ENCODE assay signal across 8 cellular contexts in the genomic region with DNA sequence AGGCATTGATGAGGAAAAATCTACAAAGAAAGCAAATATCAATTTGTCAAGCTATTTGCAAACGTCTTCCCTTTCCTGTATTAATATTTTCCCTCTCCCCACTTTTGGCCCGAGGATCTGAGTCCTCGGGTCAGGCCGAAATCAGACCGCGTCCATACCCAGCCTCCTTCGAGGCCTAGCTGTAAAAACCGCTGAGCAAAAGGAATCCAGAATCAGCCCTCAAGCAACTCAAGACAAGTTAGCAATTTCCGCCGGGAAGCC. TPM values are rescaled to one million over a fixed set of nuclear protein-coding genes. Genes with fewer than 3 reads are reported as not detected.
DNase-seq lines count a peak whose midpoint lies in the region; ATAC-seq, FAIRE-seq and TF ChIP-seq lines count a peak whose summit lies in the region.

No MANE protein-coding gene starts in this region.

- FAIRE-seq in GM12878 (lab: Jason Lieb, UNC): no peak
- FAIRE-seq in RCC 7860 (lab: Jason Lieb, UNC): no peak

- peak overlapping the region; percentile 99 for H3K9ac ChIP-seq in GM12878 (ENCODE audit: control insufficient read depth, insufficient read depth, low read length)
- H3K9ac ChIP-seq in mucosa of rectum (ENCODE audit: low read depth in 1 of 2, low read length in 2 of 2): peak overlapping the region; percentile 94 to 100

- TF ChIP-seq RAD21 in GM12878 (IDR thresholded peaks at IDR 0.05; ENCODE audit: insufficient read depth, low read depth, low read length): no peak

- no peaks in the 10 kb centered on the region for H4K20me1 ChIP-seq in GM12878 (ENCODE audit: control insufficient read depth, insufficient read depth)

- peak overlapping the region; percentile 99 for H3K27ac ChIP-seq in GM12878 (ENCODE audit: control insufficient read depth, insufficient read depth)
- H3K27ac ChIP-seq in mucosa of rectum (ENCODE audit: low read depth in 2 of 2, low read length in 2 of 2): peak overlapping the region; percentile 99 to 100

- peaks cover 46% of the 10 kb centered on the region for H3K79me2 ChIP-seq in GM12878 (ENCODE audit: control insufficient read depth, insufficient read depth, low read length)

- H3K4me3 ChIP-seq in GM12878 (peak overlapping the region; percentile 69), mucosa of rectum (ENCODE audit: low read length in 2 of 2) (peak overlapping the region; percentile 95 to 98)

- TF ChIP-seq POLR2A in GM12878 (IDR thresholded peaks at IDR 0.05; ENCODE audit: low read depth, low read length): no peak

- POLR2A ChIA-PET in GM12878 (lab: Charles Lee): interaction anchor here (0.8 to 3.1 kb wide), 15 partner anchors 8 to 141 kb away, joined by 3 to 48 read pairs (median 4); partner anchors contain the start of genes DLGAP5, SOCS4 and WDHD1

- SMC1A ChIA-PET in GM12878 (lab: Charles Lee; ENCODE audit: uncharacterized antibody, unreplicated experiment): interaction anchor here (0.8 to 5.8 kb wide), 18 partner anchors 14 to 109 kb away, joined by 3 to 98 read pairs (median 8); partner anchors contain the start of gene WDHD1

- TF ChIP-seq CTCF in GM12878 (IDR thresholded peaks at IDR 0.05 in 2 of 3, conservative IDR thresholded peaks at IDR 0.05 in 1 of 3; ENCODE audit: control insufficient read depth in 2 of 3, extremely low read depth in 1 of 3, insufficient read depth in 1 of 3, low read depth in 3 of 3, low read length in 3 of 3) (no peak), GM10266 (IDR thresholded peaks at IDR 0.05; ENCODE audit: control insufficient read depth, insufficient read depth, low read depth, missing control alignments) (no peak)

- CTCF ChIA-PET in GM12878 (lab: Yijun Ruan, JAX): interaction anchor here (0.6 to 3.4 kb wide), 38 partner anchors 8 to 303 kb away, joined by 3 to 44 read pairs (median 6); partner anchors contain the start of genes FBXO34, SOCS4 and WDHD1

- TF ChIP-seq EP300 in GM12878 (IDR thresholded peaks at IDR 0.05; ENCODE audit: borderline replicate concordance in 1 of 2, control insufficient read depth in 1 of 2, low read depth in 2 of 2, low read length in 2 of 2): no peak

- H3K27me3 ChIP-seq in GM12878 (replicated peaks in 1 of 2; ENCODE audit: control insufficient read depth in 2 of 2, insufficient read depth in 2 of 2, low read length in 1 of 2) (no peaks in the 10 kb centered on the region), mucosa of rectum (ENCODE audit: control insufficient read depth in 2 of 2, insufficient read depth in 2 of 2, low read length in 2 of 2) (no peaks in the 10 kb centered on the region)

- peaks cover 0 to 5% of the 10 kb centered on the region in 2 experiments; a peak in 2 of 4 replicates for H3K36me3 ChIP-seq in GM12878 (ENCODE audit: control insufficient read depth in 2 of 2, insufficient read depth in 2 of 2, low read length in 1 of 2)
- peaks cover 0 to 8% of the 10 kb centered on the region in 2 donors for H3K36me3 ChIP-seq in mucosa of rectum (ENCODE audit: control insufficient read depth in 2 of 2, insufficient read depth in 2 of 2, low read length in 2 of 2)

- in situ Hi-C loops in GM12878 (cut with MboI): no loop called here

- ATAC-seq in GM18868 (IDR thresholded peaks at IDR 0.05; ENCODE audit: unreplicated experiment): peak; percentile 26
- ATAC-seq in HG03135 (IDR thresholded peaks at IDR 0.05; ENCODE audit: unreplicated experiment): peak; percentile 32
- peak; percentile 53 for ATAC-seq in GM12878

- H3K4me1 ChIP-seq in GM12878 (ENCODE audit: control insufficient read depth, insufficient read depth, low read length) (no peaks in the 10 kb centered on the region; the same call in 1 of the 2 replicates), mucosa of rectum (ENCODE audit: control insufficient read depth in 2 of 2, insufficient read depth in 2 of 2, low read length in 2 of 2) (peaks cover 14 to 17% of the 10 kb centered on the region in 2 donors)

- TSS peak; percentile 97 for BruUV-seq in GM12878 (replicated peaks; lab: Mats Ljungman, UMichigan)

- peak overlapping the region; percentile 90 for H2AFZ ChIP-seq in GM12878 (ENCODE audit: control insufficient read depth, low read depth, low read length)

- RAD21 ChIA-PET in GM12878 (lab: Charles Lee; ENCODE audit: unreplicated experiment): interaction anchor here (0.7 to 3.6 kb wide), 24 partner anchors 8 to 303 kb away, joined by 3 to 49 read pairs (median 7); partner anchors contain the start of genes DLGAP5, SOCS4 and WDHD1

- 3% methylated on average over 10 of the region's 10 CpGs for WGBS in GM12878 (ENCODE audit: insufficient coverage, insufficient replicate concordance, low lambda C conversion rate, missing lambda C conversion rate)

- intact Hi-C loops in GM12878 (cut with micrococcal nuclease; ENCODE audit: unreplicated experiment): loop anchor here (2.0 kb wide), 1 partner anchor 52 kb away; no protein-coding TSS in a partner anchor

- H3K9me3 ChIP-seq in GM12878 (replicated peaks; ENCODE audit: control insufficient read depth, insufficient read depth, low read length) (no peaks in the 10 kb centered on the region; the same call in 2 of the 3 replicates), mucosa of rectum (ENCODE audit: control insufficient read depth in 2 of 2, low read length in 2 of 2) (no peaks in the 10 kb centered on the region)

- DNase-seq in GM12878 (ENCODE audit: low read depth, low spot score) (no peak), GM10266 (ENCODE audit: extremely low spot score) (no peak), NCI-H345 treated with DMSO at 0.1 percent for 48 hours (lab: John Stamatoyannopoulos, UW; ENCODE audit: unreplicated experiment) (no peak), NCI-H526 treated with DMSO at 0.1 percent for 48 hours (lab: John Stamatoyannopoulos, UW) (no peak), RCC 7860 (ENCODE audit: low spot score) (no peak)

- H3K4me2 ChIP-seq in GM12878 (ENCODE audit: control insufficient read depth, insufficient read depth): peak overlapping the region; percentile 80

TF ChIP-seq in GM12878, 131 proteins besides CTCF, POLR2A, EP300 and RAD21 (continues in another document):
- TF ChIP-seq MTA2 (IDR thresholded peaks at IDR 0.05; ENCODE audit: low read depth) (0 out of 2 replicates have a peak, but pooled peaks have one; percentile 25), NR2C1 (IDR thresholded peaks at IDR 0.05) (no peak)

RNA-seq across cellular contexts. Expression of gene MAPK1IP1L, which starts 0.4 kb away (rescaled TPM):
- total RNA-seq in GM12878 (2013; cell fraction: nucleolus; rRNA removed): 94.4 and 113 TPM in 2 replicates
- total RNA-seq in GM12878 (2014; rRNA removed): 37.7 and 44.6 TPM in 2 replicates
- 48.9 and 50.4 TPM in 2 replicates for total RNA-seq in GM12878 (2014; rRNA removed; fragmentation: Illumina TruSeq; extraction: Trizol)
- total RNA-seq in GM12878 (2021): 101 and 105 TPM in 2 replicates
- polyA plus RNA-seq in GM12878 (2011; ENCODE audit: low read depth): 25.2 TPM
- 52.8 and 80.1 TPM in 2 replicates for polyA plus RNA-seq in GM12878 (2011; rRNA removed)
- 231 and 264 TPM in 2 replicates for polyA plus RNA-seq in GM12878 (2011; cell fraction: cytosol; rRNA removed)
- 91.5 and 98.1 TPM in 2 replicates for polyA plus RNA-seq in GM12878 (2011; cell fraction: nucleus; rRNA removed)
- polyA plus RNA-seq in GM12878 (2012): 53.2 and 62.6 TPM in 2 replicates
- 68.5 and 90.1 TPM in 2 replicates for polyA plus RNA-seq in GM12878 (2014; fragmentation: Illumina TruSeq; extraction: Trizol)
- polyA plus RNA-seq in GM12878 (2014; fragmentation: Nextera tagmentation; extraction: Ambion mirVana): 10 to 100 TPM; 55.7 to 66.0 TPM
- 54.2 and 58.1 TPM in 2 replicates for polyA plus RNA-seq in GM12878 (2014; rRNA removed)
- 100 to 1,000 TPM; 107 to 117 TPM for polyA plus RNA-seq in GM12878 (2016; fragmentation: Nextera tagmentation; extraction: Ambion mirVana)
- polyA minus RNA-seq in GM12878 (2011; rRNA and poly(A)+ RNA removed): 146 and 276 TPM in 2 replicates
- polyA minus RNA-seq in GM12878 (2011; cell fraction: cytosol; rRNA and poly(A)+ RNA removed): 154 and 162 TPM in 2 replicates
- 19.2 and 36.5 TPM in 2 replicates for polyA minus RNA-seq in GM12878 (2011; cell fraction: nucleus; rRNA and poly(A)+ RNA removed)

RNA-seq across cellular contexts. Expression of gene SOCS4, which starts 24.1 kb away (rescaled TPM):
- 39.6 and 43.0 TPM in 2 replicates for total RNA-seq in GM12878 (2013; cell fraction: nucleolus; rRNA removed)
- 20.5 and 25.8 TPM in 2 replicates for total RNA-seq in GM12878 (2014; rRNA removed)
- 30.6 and 31.0 TPM in 2 replicates for total RNA-seq in GM12878 (2014; rRNA removed; fragmentation: Illumina TruSeq; extraction: Trizol)
- total RNA-seq in GM12878 (2021): 27.9 and 31.5 TPM in 2 replicates
- polyA plus RNA-seq in GM12878 (2011; ENCODE audit: low read depth): 4.6 TPM
- 25.1 and 35.7 TPM in 2 replicates for polyA plus RNA-seq in GM12878 (2011; rRNA removed)
- 9.1 and 9.8 TPM in 2 replicates for polyA plus RNA-seq in GM12878 (2011; cell fraction: cytosol; rRNA removed)
- 8.7 and 10.7 TPM in 2 replicates for polyA plus RNA-seq in GM12878 (2011; cell fraction: nucleus; rRNA removed)
- 9.8 and 10.4 TPM in 2 replicates for polyA plus RNA-seq in GM12878 (2012)
- polyA plus RNA-seq in GM12878 (2014; fragmentation: Illumina TruSeq; extraction: Trizol): 23.7 and 30.9 TPM in 2 replicates
- polyA plus RNA-seq in GM12878 (2014; fragmentation: Nextera tagmentation; extraction: Ambion mirVana): 1 to 10 TPM; 5.7 to 7.6 TPM
- polyA plus RNA-seq in GM12878 (2014; rRNA removed): 13.2 and 14.7 TPM in 2 replicates
- 10 to 100 TPM; 18.4 to 21.0 TPM for polyA plus RNA-seq in GM12878 (2016; fragmentation: Nextera tagmentation; extraction: Ambion mirVana)
- polyA minus RNA-seq in GM12878 (2011; rRNA and poly(A)+ RNA removed): 12.7 and 22.1 TPM in 2 replicates
- 7.1 and 7.3 TPM in 2 replicates for polyA minus RNA-seq in GM12878 (2011; cell fraction: cytosol; rRNA and poly(A)+ RNA removed)
- polyA minus RNA-seq in GM12878 (2011; cell fraction: nucleus; rRNA and poly(A)+ RNA removed): 7.1 and 22.7 TPM in 2 replicates

RNA-seq across cellular contexts. Expression of gene WDHD1, which starts 24.2 kb away (rescaled TPM):
- 31.5 and 31.8 TPM in 2 replicates for total RNA-seq in GM12878 (2013; cell fraction: nucleolus; rRNA removed)
- total RNA-seq in GM12878 (2014; rRNA removed) (21.9 and 25.7 TPM in 2 replicates), GM12878 (2014; rRNA removed; fragmentation: Illumina TruSeq; extraction: Trizol) (32.7 and 33.5 TPM in 2 replicates), GM12878 (2021) (37.9 and 38.7 TPM in 2 replicates)
- polyA plus RNA-seq in GM12878 (2011; ENCODE audit: low read depth): 5.4 TPM
- polyA plus RNA-seq in GM12878 (2011; rRNA removed) (34.2 and 57.1 TPM in 2 replicates), GM12878 (2014; fragmentation: Illumina TruSeq; extraction: Trizol) (31.8 and 32.9 TPM in 2 replicates), GM12878 (2014; fragmentation: Nextera tagmentation; extraction: Ambion mirVana) (10 to 100 TPM; 11.3 to 14.8 TPM), GM12878 (2014; rRNA removed) (14.8 and 17.8 TPM in 2 replicates), GM12878 (2016; fragmentation: Nextera tagmentation; extraction: Ambion mirVana) (10 to 100 TPM; 46.3 to 50.5 TPM)
- polyA plus RNA-seq in GM12878 (2011; cell fraction: cytosol; rRNA removed): 11.1 and 11.2 TPM in 2 replicates
- polyA plus RNA-seq in GM12878 (2011; cell fraction: nucleus; rRNA removed): 13.5 and 17.7 TPM in 2 replicates
- 8.7 and 13.4 TPM in 2 replicates for polyA plus RNA-seq in GM12878 (2012)
- 35.6 and 56.1 TPM in 2 replicates for polyA minus RNA-seq in GM12878 (2011; rRNA and poly(A)+ RNA removed)
- polyA minus RNA-seq in GM12878 (2011; cell fraction: cytosol; rRNA and poly(A)+ RNA removed): 12.8 and 16.4 TPM in 2 replicates
- polyA minus RNA-seq in GM12878 (2011; cell fraction: nucleus; rRNA and poly(A)+ RNA removed): 14.1 and 21.7 TPM in 2 replicates
